1 cellular context compared by ENCODE assay signal in genomic region chr20:14879839-14880238, GRCh38.
TF ChIP-seq lines count a peak whose summit lies in the region.

No MANE protein-coding gene starts in this region.

TF ChIP-seq in endothelial cell of umbilical vein, 7 proteins besides CTCF, POLR2A, EP300 and RAD21 (continued from another document):
- TF ChIP-seq MYC (IDR thresholded peaks at IDR 0.05; ENCODE audit: low read depth, low read length) (no peak), JUN (IDR thresholded peaks at IDR 0.05; ENCODE audit: borderline replicate concordance, insufficient read depth, insufficient read length, low read depth) (no peak), EZH2 (IDR thresholded peaks at IDR 0.05; ENCODE audit: borderline replicate concordance, low read depth, low read length, severe bottlenecking) (no peak)
